29 cellular contexts compared by ENCODE assay signal in the genomic region with DNA sequence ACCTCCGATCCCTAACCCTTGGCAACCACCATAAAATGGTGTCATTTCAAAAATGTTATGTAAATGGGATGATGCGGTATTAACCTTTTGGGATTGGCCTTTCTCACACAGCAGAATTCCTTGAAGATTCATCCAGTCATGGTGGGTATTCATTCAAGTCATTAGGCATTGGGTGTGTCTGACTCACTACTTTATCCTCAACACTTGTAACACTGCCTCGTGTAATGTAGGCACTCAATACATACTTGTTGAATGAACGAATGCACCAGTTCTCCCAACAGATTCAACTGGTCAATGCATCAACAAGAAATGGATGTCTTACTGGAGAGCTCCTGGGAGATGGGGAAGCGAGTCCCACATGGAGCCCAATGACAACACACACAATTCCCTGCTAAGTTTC. TPM values are rescaled to one million over a fixed set of nuclear protein-coding genes. Genes with fewer than 3 reads are reported as not detected.
"Had no signal": no experiment of that assay in that cellular context is flagged by ENCODE, and none has a peak within 500 bp of the region (broad histone marks: within the 10 kb centered on the region; RNA-seq: fewer than 3 reads in every experiment).

No MANE protein-coding gene starts in this region.

- H2AFZ ChIP-seq: hepatocyte had no signal

- H3K4me3 ChIP-seq: coronary artery, esophagus muscularis mucosa, hepatocyte, psoas muscle, right lobe of liver, spleen, testis, tibial nerve had no signal

- H3K79me2 ChIP-seq: hepatocyte had no signal

- H3K36me3 Mint-ChIP-seq: naive thymus-derived CD4-positive, alpha-beta T cell; stimulated activated memory B cell treated with anti-CD40 and anti-IgM and Interleukin-4, amounts not matched to agents 10 μg/mL and 1 μg/mL and 100 μg/mL, for 72 hours had no signal

- H3K4me3 Mint-ChIP-seq: endodermal cell; naive thymus-derived CD4-positive, alpha-beta T cell; nephron progenitor cell; stimulated activated memory B cell treated with anti-CD40 and anti-IgM and Interleukin-4, amounts not matched to agents 10 μg/mL and 1 μg/mL and 100 μg/mL, for 72 hours; stimulated activated naive CD8-positive, alpha-beta T cell treated with anti-CD3 and anti-CD28 coated beads, Interleukin-15, Interleukin-2, amounts not matched to agents 100 ng/mL and 50 ng/mL, for 24 hours had no signal

- H3K27me3 ChIP-seq: esophagus muscularis mucosa, hepatocyte, right lobe of liver, testis, tibial nerve had no signal

- H3K27ac ChIP-seq: coronary artery, esophagus muscularis mucosa, neutrophil, psoas muscle, right lobe of liver, spleen, testis, tibial nerve had no signal

- DNase-seq: effector CD4-positive, alpha-beta T cell; endodermal cell; foreskin fibroblast; head of caudate nucleus; kidney glomerular epithelial cell; naive thymus-derived CD4-positive, alpha-beta T cell; nephron progenitor cell; psoas muscle; retina; right lobe of liver; spleen; stimulated activated CD4-positive, alpha-beta T cell treated with anti-CD3 and anti-CD28 coated beads, Interleukin-15, amount 100 ng/mL, for 24 hours; stimulated activated CD4-positive, alpha-beta T cell treated with anti-CD3 and anti-CD28 coated beads, Interleukin-1b, Interleukin-23, amount 100 ng/mL, for 48 hours; stimulated activated CD4-positive, alpha-beta T cell treated with anti-CD3 and anti-CD28 coated beads, Interleukin-4, amount 100 ng/mL, for 24 hours; testis had no signal

- H3K9me3 ChIP-seq: esophagus muscularis mucosa, neutrophil, psoas muscle, right lobe of liver, spleen, testis had no signal

- H3K36me3 ChIP-seq: esophagus muscularis mucosa, neutrophil, right lobe of liver, spleen, tibial nerve had no signal

- H3K4me1 Mint-ChIP-seq: endodermal cell; naive thymus-derived CD4-positive, alpha-beta T cell; nephron progenitor cell; stimulated activated memory B cell treated with anti-CD40 and anti-IgM and Interleukin-4, amounts not matched to agents 10 μg/mL and 1 μg/mL and 100 μg/mL, for 72 hours had no signal

- H3K27ac Mint-ChIP-seq: endodermal cell; naive thymus-derived CD4-positive, alpha-beta T cell; nephron progenitor cell; stimulated activated memory B cell treated with anti-CD40 and anti-IgM and Interleukin-4, amounts not matched to agents 10 μg/mL and 1 μg/mL and 100 μg/mL, for 72 hours; stimulated activated naive CD8-positive, alpha-beta T cell treated with anti-CD3 and anti-CD28 coated beads, Interleukin-15, Interleukin-2, amounts not matched to agents 100 ng/mL and 50 ng/mL, for 24 hours had no signal

- H3K4me2 ChIP-seq: hepatocyte had no signal

- FAIRE-seq: endothelial cell of umbilical vein, islet of Langerhans had no signal

- H3K9me3 Mint-ChIP-seq: endodermal cell; nephron progenitor cell; stimulated activated memory B cell treated with anti-CD40 and anti-IgM and Interleukin-4, amounts not matched to agents 10 μg/mL and 1 μg/mL and 100 μg/mL, for 72 hours; stimulated activated naive CD8-positive, alpha-beta T cell treated with anti-CD3 and anti-CD28 coated beads, Interleukin-15, Interleukin-2, amounts not matched to agents 100 ng/mL and 50 ng/mL, for 24 hours had no signal

- H3K4me1 ChIP-seq: esophagus muscularis mucosa, psoas muscle, right lobe of liver, spleen, testis, tibial nerve had no signal

RNA-seq across cellular contexts. Expression of gene BCO1, which starts 54.4 kb away (rescaled TPM):
- total RNA-seq: chondrocyte; endothelial cell of umbilical vein; lung microvascular endothelial cell; mesenteric fat pad; mononuclear cell; naive thymus-derived CD4-positive, alpha-beta T cell; osteoblast; psoas muscle; spleen; tibial nerve had no signal
